Comparison of ENCODE assay signal across 2 cellular contexts in genomic region chr10:86952697-86953096, GRCh38.
TF ChIP-seq lines count a peak whose summit lies in the region.

No MANE protein-coding gene starts in this region.

TF ChIP-seq in HEK293, 187 proteins besides CTCF, POLR2A, EP300 and RAD21:
- TF ChIP-seq, protein P1, sequence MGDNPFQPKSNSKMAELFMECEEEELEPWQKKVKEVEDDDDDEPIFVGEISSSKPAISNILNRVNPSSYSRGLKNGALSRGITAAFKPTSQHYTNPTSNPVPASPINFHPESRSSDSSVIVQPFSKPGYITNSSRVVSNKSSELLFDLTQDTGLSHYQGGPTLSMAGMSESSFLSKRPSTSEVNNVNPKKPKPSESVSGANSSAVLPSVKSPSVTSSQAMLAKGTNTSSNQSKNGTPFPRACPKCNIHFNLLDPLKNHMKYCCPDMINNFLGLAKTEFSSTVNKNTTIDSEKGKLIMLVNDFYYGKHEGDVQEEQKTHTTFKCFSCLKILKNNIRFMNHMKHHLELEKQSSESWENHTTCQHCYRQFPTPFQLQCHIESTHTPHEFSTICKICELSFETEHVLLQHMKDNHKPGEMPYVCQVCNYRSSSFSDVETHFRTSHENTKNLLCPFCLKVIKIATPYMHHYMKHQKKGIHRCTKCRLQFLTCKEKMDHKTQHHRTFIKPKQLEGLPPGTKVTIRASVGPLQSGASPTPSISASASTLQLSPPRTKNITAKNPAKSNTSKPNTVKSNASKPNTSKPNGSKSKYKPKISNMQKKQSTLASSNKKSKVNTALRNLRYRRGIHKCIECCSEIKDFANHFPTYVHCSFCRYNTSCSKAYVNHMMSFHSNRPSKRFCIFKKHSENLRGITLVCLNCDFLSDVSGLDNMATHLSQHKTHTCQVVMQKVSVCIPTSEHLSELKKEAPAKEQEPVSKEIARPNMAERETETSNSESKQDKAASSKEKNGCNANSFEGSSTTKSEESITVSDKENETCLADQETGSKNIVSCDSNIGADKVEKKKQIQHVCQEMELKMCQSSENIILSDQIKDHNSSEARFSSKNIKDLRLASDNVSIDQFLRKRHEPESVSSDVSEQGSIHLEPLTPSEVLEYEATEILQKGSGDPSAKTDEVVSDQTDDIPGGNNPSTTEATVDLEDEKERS (tag by site-specific recombination; IDR thresholded peaks at IDR 0.05) = 0 out of 2 replicates have a peak, but pooled peaks have one; percentile 38
- TF ChIP-seq SETDB1 (IDR thresholded peaks at IDR 0.05; ENCODE audit: insufficient read length, low read length) (peak; percentile 93), ZNF510 (tag by site-specific recombination; IDR thresholded peaks at IDR 0.05; ENCODE audit: insufficient replicate concordance) (peak; percentile 75), ZNF518A (tag by site-specific recombination; conservative IDR thresholded peaks at IDR 0.05; ENCODE audit: low read depth) (0 out of 2 replicates have a peak, but pooled peaks have one; percentile 20)
TF ChIP-seq in HEK293: peak in this region for 4; not testable (repeated sequence) for 183.

TF ChIP-seq in H1, 55 proteins besides CTCF, POLR2A, EP300 and RAD21:
- TF ChIP-seq TCF12 (IDR thresholded peaks at IDR 0.05; ENCODE audit: low read depth, low read length) (0 out of 2 replicates have a peak, but pooled peaks have one; percentile 31), KDM1A (IDR thresholded peaks at IDR 0.05; ENCODE audit: borderline replicate concordance, low read length) (0 out of 2 replicates have a peak, but pooled peaks have one; percentile 8)
